8 cellular contexts compared by ENCODE assay signal in genomic region chr3:97719156-97719821, GRCh38. TPM values are rescaled to one million over a fixed set of nuclear protein-coding genes. Genes with fewer than 3 reads are reported as not detected.
DNase-seq lines count a peak whose midpoint lies in the region; ATAC-seq, FAIRE-seq and TF ChIP-seq lines count a peak whose summit lies in the region.

No MANE protein-coding gene starts in this region.

- H3K27me3 ChIP-seq in WERI-Rb-1 (ENCODE audit: insufficient read depth, low read depth, severe bottlenecking) (no peaks in the 10 kb centered on the region), breast epithelium (no peaks in the 10 kb centered on the region)

- H3K36me3 ChIP-seq in WERI-Rb-1 (no peaks in the 10 kb centered on the region), breast epithelium (no peaks in the 10 kb centered on the region), kidney (ENCODE audit: control insufficient read depth in 1 of 2, insufficient read depth in 2 of 2, low read length in 2 of 2) (no peaks in the 10 kb centered on the region)

- peak; percentile 98 for FAIRE-seq in kidney (lab: Jason Lieb, UNC)

- H3K27ac ChIP-seq in WERI-Rb-1, result no peak overlapping the region
- no peak overlapping the region for H3K27ac ChIP-seq in breast epithelium
- no peak overlapping the region for H3K27ac ChIP-seq in kidney (ENCODE audit: low read depth in 2 of 2, low read length in 2 of 2)

- H3K4me3 ChIP-seq in WERI-Rb-1 (ENCODE audit: low read depth, low read length), result no peak overlapping the region
- peak overlapping the region in 2 of 3 donors; percentile 22 to 43 for H3K4me3 ChIP-seq in breast epithelium
- peak overlapping the region in 1 of 2 donors; percentile 11 for H3K4me3 ChIP-seq in kidney (ENCODE audit: low read length in 2 of 2)

- TF ChIP-seq CTCF in AG09319 (IDR thresholded peaks at IDR 0.05; ENCODE audit: low read depth, low read length) (peak; percentile 99), WERI-Rb-1 (IDR thresholded peaks at IDR 0.05; ENCODE audit: low read depth, low read length) (peak; percentile 79), breast epithelium (IDR thresholded peaks at IDR 0.05) (peak; percentile 41 to 74 (median 67)), kidney (IDR thresholded peaks at IDR 0.05; ENCODE audit: borderline replicate concordance, extremely low read depth, insufficient read depth) (peak; percentile 71)

- intact Hi-C loops in breast epithelium (cut with DNase I; ENCODE audit: low total_unique reads), result no loop called here
- intact Hi-C loops in kidney (cut with DNase I), result no loop called here

- no peak overlapping the region for H3K9ac ChIP-seq in kidney (ENCODE audit: low read length in 2 of 2)

- H3K9me3 ChIP-seq in WERI-Rb-1 (ENCODE audit: severe bottlenecking), result no peaks in the 10 kb centered on the region
- no peaks in the 10 kb centered on the region for H3K9me3 ChIP-seq in breast epithelium
- H3K9me3 ChIP-seq in kidney (ENCODE audit: control insufficient read depth in 1 of 2, low read length in 2 of 2), result no peaks in the 10 kb centered on the region

- DNase-seq in AG09319 (ENCODE audit: extremely low read depth, low read depth) (peak; percentile 16), NCI-H2171 (lab: John Stamatoyannopoulos, UW) (peak; percentile 77), WERI-Rb-1 (peak; percentile 72), breast epithelium (ENCODE audit: low spot score in 2 of 2) (peak; percentile 23 to 54), kidney (peak; percentile 75)
- DNase-seq in stimulated activated CD4-positive, alpha-beta T cell treated with anti-CD3 and anti-CD28 coated beads, Interleukin-2, amount 100 ng/mL, for 24 hours, result peak; percentile 68 to 69

- ATAC-seq in GM18870 (IDR thresholded peaks at IDR 0.05; ENCODE audit: unreplicated experiment) (peak; percentile 72), HG03103 (IDR thresholded peaks at IDR 0.05; ENCODE audit: low read depth, unreplicated experiment) (peak; percentile 88)

- no peak for TF ChIP-seq POLR2A in breast epithelium (IDR thresholded peaks at IDR 0.05)

- H3K4me1 ChIP-seq in breast epithelium (no peaks in the 10 kb centered on the region), kidney (ENCODE audit: control insufficient read depth in 1 of 2, insufficient read depth in 1 of 2, low read depth in 1 of 2, low read length in 2 of 2) (no peaks in the 10 kb centered on the region)

RNA-seq across cellular contexts. Expression of gene ARL6, which starts 45.3 kb away (rescaled TPM):
- 1 to 10 TPM; 5.4 to 9.5 (median 9.2) TPM for total RNA-seq in breast epithelium
- total RNA-seq in kidney, result 10.7 TPM
- 7.8 TPM for polyA plus RNA-seq in kidney (ENCODE audit: insufficient read depth, low read depth, low replicate concordance)

Comparison
In these comparisons a context has a peak if more than half of its experiments do, and no peak if none do; other contexts are left out.
1. DNase-seq: peak in every context shown above with its lines; median percentile 77 in NCI-H2171; 75 in kidney; 72 in WERI-Rb-1; 68 in stimulated activated CD4-positive, alpha-beta T cell treated with anti-CD3 and anti-CD28 coated beads, Interleukin-2, amount 100 ng/mL, for 24 hours; 38 in breast epithelium; 16 in AG09319.